16 cellular contexts compared by ENCODE assay signal in the genomic region with DNA sequence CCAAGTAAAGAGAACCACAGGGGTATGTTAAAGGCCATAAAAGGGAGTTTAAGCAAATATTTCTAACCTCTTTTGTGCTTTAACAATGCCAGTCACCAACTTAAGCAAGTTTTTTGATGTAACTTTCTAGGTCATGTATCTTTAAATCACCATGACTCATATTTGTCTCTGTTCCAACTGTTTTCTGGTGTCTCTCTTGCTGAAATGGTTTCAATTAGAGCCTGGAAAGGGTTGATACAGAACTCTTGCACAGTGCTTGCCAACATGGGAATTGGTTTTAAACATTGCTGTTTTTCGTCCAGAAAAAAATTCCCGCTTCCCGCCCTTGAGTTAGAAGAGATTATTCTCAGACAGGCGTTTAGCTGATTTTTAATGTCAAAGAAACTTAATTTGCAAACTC. TPM values are rescaled to one million over a fixed set of nuclear protein-coding genes. Genes with fewer than 3 reads are reported as not detected.
DNase-seq lines count a peak whose midpoint lies in the region; ATAC-seq and TF ChIP-seq lines count a peak whose summit lies in the region.
"Had no signal": no experiment of that assay in that cellular context is flagged by ENCODE, and none has a peak within 500 bp of the region (broad histone marks: within the 10 kb centered on the region; RNA-seq: fewer than 3 reads in every experiment).

No MANE protein-coding gene starts in this region.

- H3K36me3 ChIP-seq in mesenchymal stem cell (ENCODE audit: control insufficient read depth in 1 of 2, insufficient read depth in 2 of 2, low read depth in 1 of 2, low read length in 2 of 2) (no peaks in the 10 kb centered on the region), Peyer's patch (no peaks in the 10 kb centered on the region)
- H3K36me3 ChIP-seq: sigmoid colon, uterus had no signal

- no peak overlapping the region for H3K18ac ChIP-seq in mesenchymal stem cell (ENCODE audit: low read depth in 1 of 2, low read length in 2 of 2)

- no peak overlapping the region for H3K23ac ChIP-seq in mesenchymal stem cell (ENCODE audit: low read length in 2 of 2)

- no peak overlapping the region for H2AFZ ChIP-seq in mesenchymal stem cell (ENCODE audit: low read depth, low read length)

- H4K8ac ChIP-seq in mesenchymal stem cell (ENCODE audit: low read length): no peak overlapping the region

- H3K36me3 Mint-ChIP-seq in brain: no peaks in the 10 kb centered on the region

- TF ChIP-seq CTCF in brain (conservative IDR thresholded peaks at IDR 0.05): no peak
- TF ChIP-seq CTCF in Peyer's patch (IDR thresholded peaks at IDR 0.05): no peak

- H3K27me3 ChIP-seq in mesenchymal stem cell (ENCODE audit: control insufficient read depth in 1 of 2, insufficient read depth in 1 of 2, low read length in 2 of 2) (peaks cover 0 to 7% of the 10 kb centered on the region in 2 experiments), Peyer's patch (no peaks in the 10 kb centered on the region)
- H3K27me3 ChIP-seq: sigmoid colon, uterus had no signal

- H3K4me2 ChIP-seq in mesenchymal stem cell (ENCODE audit: low read length, poor library complexity, severe bottlenecking): no peak overlapping the region

- no peak overlapping the region for H2BK15ac ChIP-seq in mesenchymal stem cell (ENCODE audit: low read depth, poor library complexity, severe bottlenecking)

- no peak for TF ChIP-seq POLR2A in Peyer's patch (IDR thresholded peaks at IDR 0.05)

- H3K14ac ChIP-seq in mesenchymal stem cell (ENCODE audit: low read length in 2 of 2): no peak overlapping the region

- H3K9me3 Mint-ChIP-seq in brain: peaks cover 0 to 21% (median 0%) of the 10 kb centered on the region in 5 experiments
- H3K9me3 Mint-ChIP-seq: activated CD4-positive, alpha-beta T cell treated with anti-CD3 and anti-CD28 coated beads, Interleukin-2, amount 10 ng/mL, durations not matched to agents 7 days and 5 days had no signal

- no peaks in the 10 kb centered on the region for H3K9me3 ChIP-seq in mesenchymal stem cell (ENCODE audit: control insufficient read depth, low read length)
- H3K9me3 ChIP-seq in Peyer's patch: no peaks in the 10 kb centered on the region
- H3K9me3 ChIP-seq: sigmoid colon, uterus had no signal

- intact Hi-C loops in posterior cingulate gyrus (cut with DNase I): no loop called here

- no peak for ATAC-seq in GM21381 (IDR thresholded peaks at IDR 0.05; ENCODE audit: unreplicated experiment)

- no peaks in the 10 kb centered on the region for H3K79me1 ChIP-seq in mesenchymal stem cell (replicated peaks; ENCODE audit: low read length, poor library complexity, severe bottlenecking)

- no peak overlapping the region for H3K4me3 ChIP-seq in mesenchymal stem cell (ENCODE audit: insufficient read depth in 1 of 2, low read depth in 1 of 2, low read length in 2 of 2)
- no peak overlapping the region for H3K4me3 ChIP-seq in Peyer's patch
- H3K4me3 ChIP-seq: sigmoid colon, uterus had no signal

- no peak overlapping the region for H3K27ac ChIP-seq in mesenchymal stem cell (ENCODE audit: low read length, poor library complexity, severe bottlenecking)
- no peak overlapping the region for H3K27ac ChIP-seq in Peyer's patch
- H3K27ac ChIP-seq: sigmoid colon, uterus had no signal

- H3K4me1 Mint-ChIP-seq in brain: peaks cover 36% of the 10 kb centered on the region
- H3K4me1 Mint-ChIP-seq: activated CD4-positive, alpha-beta T cell treated with anti-CD3 and anti-CD28 coated beads, Interleukin-2, amount 10 ng/mL, durations not matched to agents 7 days and 5 days had no signal

- WGBS in mesenchymal stem cell: 79% methylated on average over 4 of the region's 4 CpGs

- H2BK12ac ChIP-seq in mesenchymal stem cell (ENCODE audit: low read length in 2 of 2): no peak overlapping the region

- H4K91ac ChIP-seq in mesenchymal stem cell (ENCODE audit: low read length): no peak overlapping the region

- no peak overlapping the region for H2BK5ac ChIP-seq in mesenchymal stem cell (ENCODE audit: low read depth, low read length, poor library complexity, severe bottlenecking)

- H2AK5ac ChIP-seq in mesenchymal stem cell (ENCODE audit: low read length, severe bottlenecking): no peak overlapping the region

- peak overlapping the region; percentile 44 for H3K9ac ChIP-seq in mesenchymal stem cell (ENCODE audit: low read length)

- H2BK120ac ChIP-seq in mesenchymal stem cell (ENCODE audit: low read depth, low read length): no peak overlapping the region

- DNase-seq in AG20443 (ENCODE audit: low spot score) (peak; percentile 77), LHCN-M2 (ENCODE audit: low read depth) (peak; percentile 72), mesenchymal stem cell (no peak), GM19240 (ENCODE audit: insufficient read length, low spot score) (no peak), Peyer's patch (no peak), posterior cingulate gyrus (no peak)
- DNase-seq: activated CD4-positive, alpha-beta T cell treated with anti-CD3 and anti-CD28 coated beads, Interleukin-2, amount 10 ng/mL, durations not matched to agents 7 days and 5 days; activated gamma-delta T cell; hypothalamus; NCI-H1105; NCI-H82; sigmoid colon; uterus had no signal

- peak overlapping the region in 2 of 5 experiments; percentile 59 to 66 for H3K4me3 Mint-ChIP-seq in brain
- H3K4me3 Mint-ChIP-seq: activated CD4-positive, alpha-beta T cell treated with anti-CD3 and anti-CD28 coated beads, Interleukin-2, amount 10 ng/mL, durations not matched to agents 7 days and 5 days; dendritic cell treated with granulocyte-macrophage colony-stimulating factor and Interleukin-4, amounts not matched to agents 40 ng/mL and 50 ng/mL, for 4 days had no signal

- H3K27ac Mint-ChIP-seq in brain: peak overlapping the region in 3 of 5 experiments; percentile 54 to 77 (median 63)
- H3K27ac Mint-ChIP-seq: activated CD4-positive, alpha-beta T cell treated with anti-CD3 and anti-CD28 coated beads, Interleukin-2, amount 10 ng/mL, durations not matched to agents 7 days and 5 days; dendritic cell treated with granulocyte-macrophage colony-stimulating factor and Interleukin-4, amounts not matched to agents 40 ng/mL and 50 ng/mL, for 4 days had no signal

- no peak overlapping the region for H3K4ac ChIP-seq in mesenchymal stem cell (ENCODE audit: low read depth in 1 of 2, low read length in 2 of 2)

- no peaks in the 10 kb centered on the region for H3K4me1 ChIP-seq in mesenchymal stem cell (ENCODE audit: control insufficient read depth, insufficient read depth, low read depth, low read length)
- no peaks in the 10 kb centered on the region for H3K4me1 ChIP-seq in Peyer's patch
- H3K4me1 ChIP-seq: sigmoid colon, uterus had no signal

- H3K27me3 Mint-ChIP-seq in brain: peaks cover 13% of the 10 kb centered on the region
- H3K27me3 Mint-ChIP-seq: activated CD4-positive, alpha-beta T cell treated with anti-CD3 and anti-CD28 coated beads, Interleukin-2, amount 10 ng/mL, durations not matched to agents 7 days and 5 days; dendritic cell treated with granulocyte-macrophage colony-stimulating factor and Interleukin-4, amounts not matched to agents 40 ng/mL and 50 ng/mL, for 4 days had no signal

RNA-seq across cellular contexts. Expression of gene SLC22A15, which starts 46.5 kb away (rescaled TPM):
- total RNA-seq in LHCN-M2 (2014; rRNA removed) (3.4 and 4.6 TPM in 2 replicates), Peyer's patch (1 to 10 TPM in 3 of 4 donors, under 1 TPM in 1; 0.53 to 6.6 (median 2.1) TPM)
- 1.5 TPM for polyA plus RNA-seq in LHCN-M2 (2012)
- polyA plus RNA-seq in brain (ENCODE audit: insufficient read depth, low read depth, low replicate concordance): 2.8 TPM
- 1.4 TPM for polyA plus RNA-seq in mesenchymal stem cell (2013, experiment 1 of 2)
- polyA plus RNA-seq in mesenchymal stem cell (2013, experiment 2 of 2): 1.6 TPM

Comparison
In these comparisons a context has a peak if more than half of its experiments do, and no peak if none do; other contexts are left out.
1. DNase-seq: peak in AG20443 (single experiment) and LHCN-M2 (single experiment); none in mesenchymal stem cell (single experiment), GM19240 (single experiment), Peyer's patch (0 of 3) and posterior cingulate gyrus (0 of 10).